ENCODE assay signal across 8 cellular contexts in genomic region chr15:34365836-34366235, GRCh38. TPM values are rescaled to one million over a fixed set of nuclear protein-coding genes. Genes with fewer than 3 reads are reported as not detected.
DNase-seq lines count a peak whose midpoint lies in the region; TF ChIP-seq lines count a peak whose summit lies in the region.

No MANE protein-coding gene starts in this region.

- H3K9me3 ChIP-seq in KOPT-K1 (ENCODE audit: insufficient read depth, low read length, poor library complexity, severe bottlenecking) (no peaks in the 10 kb centered on the region), colonic mucosa (no peaks in the 10 kb centered on the region), muscle layer of duodenum (ENCODE audit: control insufficient read depth in 1 of 2, low read length in 2 of 2) (no peaks in the 10 kb centered on the region)

- TF ChIP-seq CTCF in colonic mucosa (IDR thresholded peaks at IDR 0.05) = no peak

- peak overlapping the region; percentile 78 for H2AFZ ChIP-seq in ACC112 (ENCODE audit: low read length, unreplicated experiment)

- DNase-seq in colonic mucosa = no peak
- DNase-seq in HuH-7.5 (ENCODE audit: low spot score) = no peak
- no peak for DNase-seq in NCI-H146 treated with DMSO at 0.1 percent for 48 hours (lab: John Stamatoyannopoulos, UW; ENCODE audit: unreplicated experiment)
- no peak for DNase-seq in SKM-1 (lab: John Stamatoyannopoulos, UW; ENCODE audit: unreplicated experiment)
- DNase-seq in OCI-M2 (lab: John Stamatoyannopoulos, UW; ENCODE audit: unreplicated experiment) = no peak

- peaks cover 11% of the 10 kb centered on the region for H3K79me2 ChIP-seq in ACC112 (ENCODE audit: control insufficient read depth, insufficient read depth, low read length, unreplicated experiment)

- H3K4me3 ChIP-seq in ACC112 (ENCODE audit: low read depth, low read length) (peak overlapping the region; percentile 89), colonic mucosa (peak overlapping the region; percentile 76), muscle layer of duodenum (ENCODE audit: low read depth in 1 of 2, low read length in 2 of 2) (peak overlapping the region; percentile 77 to 97)

- H3K9ac ChIP-seq in colonic mucosa (ENCODE audit: low read depth in 2 of 2, low read length in 2 of 2) = peak overlapping the region; percentile 64 to 92

- H3K27me3 ChIP-seq in ACC112 (ENCODE audit: insufficient read depth, low read length) (no peaks in the 10 kb centered on the region), colonic mucosa (no peaks in the 10 kb centered on the region), muscle layer of duodenum (ENCODE audit: low read depth, low read length) (no peaks in the 10 kb centered on the region)

- no peak overlapping the region for H3K27ac ChIP-seq in ACC112 (ENCODE audit: low read depth, low read length)
- H3K27ac ChIP-seq in KOPT-K1 (ENCODE audit: low read depth, low read length, poor library complexity, severe bottlenecking) = peak overlapping the region; percentile 90
- H3K27ac ChIP-seq in colonic mucosa = peak overlapping the region; percentile 100
- peak overlapping the region; percentile 71 for H3K27ac ChIP-seq in muscle layer of duodenum (ENCODE audit: low read length)

- intact Hi-C loops in colonic mucosa (cut with DNase I) = loop anchor here (2.0 to 10.0 kb wide), 2 partner anchors 23 to 131 kb away; partner anchors contain the start of genes NOP10 and NUTM1

- H3K4me1 ChIP-seq in ACC112 (ENCODE audit: control insufficient read depth, insufficient read depth, low read length, unreplicated experiment) = peaks cover 34% of the 10 kb centered on the region
- H3K4me1 ChIP-seq in colonic mucosa = peaks cover 8% of the 10 kb centered on the region
- peaks cover 8 to 19% of the 10 kb centered on the region in 2 donors for H3K4me1 ChIP-seq in muscle layer of duodenum (ENCODE audit: control insufficient read depth in 1 of 2, insufficient read depth in 2 of 2, low read length in 2 of 2)

- no peaks in the 10 kb centered on the region for H3K36me3 ChIP-seq in ACC112 (ENCODE audit: insufficient read depth, low read length)
- peaks cover 34% of the 10 kb centered on the region for H3K36me3 ChIP-seq in KOPT-K1 (ENCODE audit: insufficient read depth, low read length)
- H3K36me3 ChIP-seq in colonic mucosa = no peaks in the 10 kb centered on the region
- peaks cover 8 to 14% of the 10 kb centered on the region in 2 donors for H3K36me3 ChIP-seq in muscle layer of duodenum (ENCODE audit: control insufficient read depth in 1 of 2, insufficient read depth in 2 of 2, low read length in 2 of 2)

RNA-seq across cellular contexts. Expression of gene LPCAT4, which starts 1.2 kb away (rescaled TPM):
- 100 to 1,000 TPM; 174 to 175 TPM for total RNA-seq in colonic mucosa

RNA-seq across cellular contexts. Expression of gene NUTM1, which starts 22.7 kb away (rescaled TPM):
- total RNA-seq in colonic mucosa = not detected

RNA-seq across cellular contexts. Expression of gene NOP10, which starts 22.9 kb away (rescaled TPM):
- total RNA-seq in colonic mucosa = 100 to 1,000 TPM; 143 to 184 TPM

RNA-seq across cellular contexts. Expression of gene SLC12A6, which starts 28.3 kb away (rescaled TPM):
- 10 to 100 TPM; 13.8 to 18.8 TPM for total RNA-seq in colonic mucosa
